ENCODE assay signal across 9 cellular contexts in genomic region chr11:66313321-66314185, GRCh38. TPM values are rescaled to one million over a fixed set of nuclear protein-coding genes. Genes with fewer than 3 reads are reported as not detected.
DNase-seq lines count a peak whose midpoint lies in the region; ATAC-seq and TF ChIP-seq lines count a peak whose summit lies in the region.
"Had no signal": no experiment of that assay in that cellular context is flagged by ENCODE, and none has a peak within 500 bp of the region (broad histone marks: within the 10 kb centered on the region; RNA-seq: fewer than 3 reads in every experiment).

No MANE protein-coding gene starts in this region.

- H3K27ac ChIP-seq in right lobe of liver (peak overlapping the region; percentile 6 to 72 (median 57)), transverse colon (peak overlapping the region; percentile 91 to 95 (median 94))

- H3K4me1 ChIP-seq in right lobe of liver: peaks cover 0 to 15% (median 7%) of the 10 kb centered on the region in 4 donors
- H3K4me1 ChIP-seq in transverse colon: peaks cover 16 to 44% (median 31%) of the 10 kb centered on the region in 4 donors

- H3K27me3 ChIP-seq in right lobe of liver (no peaks in the 10 kb centered on the region), transverse colon (no peaks in the 10 kb centered on the region)

- POLR2A ChIA-PET in MCF 10A (lab: Yijun Ruan, JAX): interaction anchor here (0.7 to 3.5 kb wide), 17 partner anchors 9 to 166 kb away, joined by 3 to 45 read pairs (median 5); partner anchors contain the start of genes BRMS1, DPP3, RAB1B and RIN1

- intact Hi-C loops in activated CD4-positive, alpha-beta T cell treated with anti-CD3 and anti-CD28 coated beads, Interleukin-2, amount 10 ng/mL, durations not matched to agents 24 days and 14 days (cut with micrococcal nuclease): no loop called here
- intact Hi-C loops in MCF 10A (cut with micrococcal nuclease) (loop anchor here (2.0 kb wide), 2 partner anchors 25 to 125 kb away; partner anchors contain the start of genes MRPL11 and YIF1A), right lobe of liver (cut with DNase I) (no loop called here), transverse colon (cut with DNase I; ENCODE audit: low total_unique reads) (no loop called here)

- H3K36me3 ChIP-seq in right lobe of liver: no peaks in the 10 kb centered on the region
- H3K36me3 ChIP-seq in transverse colon: no peaks in the 10 kb centered on the region

- H3K9me3 ChIP-seq in right lobe of liver (no peaks in the 10 kb centered on the region), transverse colon (no peaks in the 10 kb centered on the region)

- H3K9me3 Mint-ChIP-seq in activated CD4-positive, alpha-beta T cell treated with anti-CD3 and anti-CD28 coated beads, Interleukin-2, amount 10 ng/mL, durations not matched to agents 24 days and 14 days: no peaks in the 10 kb centered on the region
- H3K9me3 Mint-ChIP-seq in MCF 10A (ENCODE audit: unreplicated experiment): no peaks in the 10 kb centered on the region

- in situ Hi-C loops in transverse colon (cut with MboI; ENCODE audit: low pct_ligation_motif_present in 1 of 4, low pct_unique_long_range_greater_than_20kb in 1 of 4, low sequenced_read_pairs in 3 of 4): no loop called here

- peaks cover 31% of the 10 kb centered on the region for H3K4me1 Mint-ChIP-seq in activated CD4-positive, alpha-beta T cell treated with anti-CD3 and anti-CD28 coated beads, Interleukin-2, amount 10 ng/mL, durations not matched to agents 24 days and 14 days
- H3K4me1 Mint-ChIP-seq in MCF 10A (ENCODE audit: insufficient read depth, unreplicated experiment): peaks cover 15% of the 10 kb centered on the region

- no peak for DNase-seq in activated CD4-positive, alpha-beta T cell treated with anti-CD3 and anti-CD28 coated beads, Interleukin-2, amount 10 ng/mL, durations not matched to agents 24 days and 14 days
- DNase-seq in activated CD4-positive, alpha-beta T cell treated with anti-CD3 and anti-CD28 coated beads for 4 hours: no peak
- DNase-seq in MCF 10A (ENCODE audit: unreplicated experiment) (no peak), right lobe of liver (peak in 1 of 3 donors; percentile 64), transverse colon (no peak), hippocampal formation (lab: John Stamatoyannopoulos, UW) (no peak), cerebellum (ENCODE audit: low spot score) (no peak)

- TF ChIP-seq POLR2A in right lobe of liver (IDR thresholded peaks at IDR 0.05) (no peak), transverse colon (IDR thresholded peaks at IDR 0.05) (no peak)

- WGBS in right lobe of liver (ENCODE audit: insufficient coverage, low coverage, low lambda C conversion rate, missing lambda C conversion rate): 46% methylated on average over 7 of the region's 38 CpGs
- 52% methylated on average over 30 of the region's 38 CpGs; no CpG with 5 or more reads in 1 of the 2 donors for WGBS in transverse colon (ENCODE audit: low coverage in 1 of 2), 2 donors

- no peak for TF ChIP-seq CTCF in MCF 10A (IDR thresholded peaks at IDR 0.05; ENCODE audit: unreplicated experiment)
- TF ChIP-seq CTCF in right lobe of liver (IDR thresholded peaks at IDR 0.05): no peak
- TF ChIP-seq CTCF in transverse colon (IDR thresholded peaks at IDR 0.05): no peak

- peak overlapping the region; percentile 91 for H3K4me3 Mint-ChIP-seq in activated CD4-positive, alpha-beta T cell treated with anti-CD3 and anti-CD28 coated beads, Interleukin-2, amount 10 ng/mL, durations not matched to agents 24 days and 14 days
- peak overlapping the region; percentile 28 for H3K4me3 Mint-ChIP-seq in MCF 10A (ENCODE audit: unreplicated experiment)

- ATAC-seq in right lobe of liver (no peak), HG02840 (IDR thresholded peaks at IDR 0.05; ENCODE audit: low FRiP score, unreplicated experiment) (no peak)

- no peaks in the 10 kb centered on the region for H3K36me3 Mint-ChIP-seq in activated CD4-positive, alpha-beta T cell treated with anti-CD3 and anti-CD28 coated beads, Interleukin-2, amount 10 ng/mL, durations not matched to agents 24 days and 14 days (ENCODE audit: low read depth)
- H3K36me3 Mint-ChIP-seq in MCF 10A (ENCODE audit: insufficient read depth, unreplicated experiment): no peaks in the 10 kb centered on the region

- BruUV-seq in MCF 10A (replicated peaks; lab: Mats Ljungman, UMichigan): no TSS peak

- CTCF ChIA-PET in MCF 10A (lab: Yijun Ruan, JAX): interaction anchor here (0.6 to 5.5 kb wide), 6 partner anchors 16 to 75 kb away, joined by 3 to 48 read pairs (median 6); partner anchors contain the start of gene RIN1

- no peak for TF ChIP-seq EP300 in transverse colon (IDR thresholded peaks at IDR 0.05; ENCODE audit: low read depth)

- H3K27me3 Mint-ChIP-seq in activated CD4-positive, alpha-beta T cell treated with anti-CD3 and anti-CD28 coated beads, Interleukin-2, amount 10 ng/mL, durations not matched to agents 24 days and 14 days: peaks cover 3% of the 10 kb centered on the region
- H3K27me3 Mint-ChIP-seq in MCF 10A (ENCODE audit: insufficient read depth, unreplicated experiment): no peaks in the 10 kb centered on the region

- peak overlapping the region; percentile 5 to 36 (median 31) for H3K4me3 ChIP-seq in right lobe of liver
- peak overlapping the region in 3 of 4 donors; percentile 16 to 63 (median 30) for H3K4me3 ChIP-seq in transverse colon

- H3K27ac Mint-ChIP-seq in activated CD4-positive, alpha-beta T cell treated with anti-CD3 and anti-CD28 coated beads, Interleukin-2, amount 10 ng/mL, durations not matched to agents 24 days and 14 days: peak overlapping the region; percentile 97
- peak overlapping the region; percentile 9 for H3K27ac Mint-ChIP-seq in MCF 10A (ENCODE audit: low read depth, unreplicated experiment)

RNA-seq across cellular contexts. Expression of gene CD248, which starts 3.3 kb away (rescaled TPM):
- not detected in 2 replicates for total RNA-seq in activated CD4-positive, alpha-beta T cell treated with anti-CD3 and anti-CD28 coated beads, Interleukin-2, amount 10 ng/mL, durations not matched to agents 24 days and 14 days
- total RNA-seq in MCF 10A (2022) (not detected in 2 replicates), right lobe of liver (1 to 10 TPM in 3 of 6 experiments, under 1 TPM in 3; 0.37 to 3.2 (median 0.94) TPM), transverse colon (10 to 100 TPM in 1 of 4 donors, 1 to 10 TPM in 3; 2.6 to 36.2 (median 6.5) TPM), cerebellum (5.2 TPM)

RNA-seq across cellular contexts. Expression of gene TMEM151A, which starts 21.9 kb away (rescaled TPM):
- not detected in 2 replicates for total RNA-seq in activated CD4-positive, alpha-beta T cell treated with anti-CD3 and anti-CD28 coated beads, Interleukin-2, amount 10 ng/mL, durations not matched to agents 24 days and 14 days
- total RNA-seq in MCF 10A (2022) (0.12 TPM in 1 of 2 replicates, not detected in the other), right lobe of liver (under 1 TPM in 4 of 6 experiments, not detected in 2; 0.13 to 0.86 (median 0.45) TPM), transverse colon (under 1 TPM in 2 of 4 donors, not detected in 2; 0.55 to 0.75 TPM), cerebellum (6.4 TPM)
- total RNA-seq: Daoy had no signal

RNA-seq across cellular contexts. Expression of gene RIN1, which starts 22.7 kb away (rescaled TPM):
- total RNA-seq in activated CD4-positive, alpha-beta T cell treated with anti-CD3 and anti-CD28 coated beads, Interleukin-2, amount 10 ng/mL, durations not matched to agents 24 days and 14 days: 0.99 and 1.1 TPM in 2 replicates
- total RNA-seq in MCF 10A (2022): 38.7 and 50.2 TPM in 2 replicates
- total RNA-seq in right lobe of liver: 1 to 10 TPM in 3 of 6 experiments, under 1 TPM in 3; 0.46 to 1.8 (median 0.94) TPM
- total RNA-seq in transverse colon: 10 to 100 TPM in 3 of 4 donors, 1 to 10 TPM in 1; 8.8 to 43.8 (median 14.4) TPM
- total RNA-seq in cerebellum: 0.64 TPM

RNA-seq across cellular contexts. Expression of gene YIF1A, which starts 24.6 kb away (rescaled TPM):
- total RNA-seq in activated CD4-positive, alpha-beta T cell treated with anti-CD3 and anti-CD28 coated beads, Interleukin-2, amount 10 ng/mL, durations not matched to agents 24 days and 14 days: 108 and 119 TPM in 2 replicates
- total RNA-seq in MCF 10A (2022): 143 and 144 TPM in 2 replicates
- total RNA-seq in right lobe of liver: 100 to 1,000 TPM in 3 of 6 experiments, 10 to 100 TPM in 3; 75.0 to 170 (median 97.9) TPM
- total RNA-seq in transverse colon: 10 to 100 TPM; 60.6 to 99.7 (median 72.3) TPM
- total RNA-seq in cerebellum: 28.1 TPM

RNA-seq across cellular contexts. Expression of gene BRMS1, which starts 31.4 kb away (rescaled TPM):
- 55.6 and 58.4 TPM in 2 replicates for total RNA-seq in activated CD4-positive, alpha-beta T cell treated with anti-CD3 and anti-CD28 coated beads, Interleukin-2, amount 10 ng/mL, durations not matched to agents 24 days and 14 days
- 53.2 and 55.4 TPM in 2 replicates for total RNA-seq in MCF 10A (2022)
- total RNA-seq in right lobe of liver: 10 to 100 TPM in 5 of 6 experiments, 1 to 10 TPM in 1; 8.2 to 31.9 (median 12.1) TPM
- total RNA-seq in transverse colon: 100 to 1,000 TPM in 1 of 4 donors, 10 to 100 TPM in 3; 34.0 to 178 (median 63.1) TPM
- total RNA-seq in cerebellum: 10.3 TPM
